Comparison of ENCODE assay signal across 9 cellular contexts in genomic region chr1:150765229-150765976, GRCh38. TPM values are rescaled to one million over a fixed set of nuclear protein-coding genes. Genes with fewer than 3 reads are reported as not detected.
DNase-seq lines count a peak whose midpoint lies in the region; ATAC-seq and FAIRE-seq lines count a peak whose summit lies in the region.
"Had no signal": no experiment of that assay in that cellular context is flagged by ENCODE, and none has a peak within 500 bp of the region (broad histone marks: within the 10 kb centered on the region; RNA-seq: fewer than 3 reads in every experiment).

CTSS (minus strand) TSS chr1:150765778; CDS start chr1:150764763, 1,015 bp downstream.

- no peak for FAIRE-seq in small intestine (lab: Jason Lieb, UNC)
- FAIRE-seq: TTC549 had no signal

- CTCF ChIA-PET in activated CD4-positive, alpha-beta memory T cell treated with anti-CD3 and anti-CD28 coated beads for 36 hours (lab: Charles Lee) = interaction anchor here (1.7 kb wide), 1 partner anchor 13 kb away, joined by 6 read pairs; no protein-coding TSS in a partner anchor

- no peak within 1 kb of the TSS for H2BK15ac ChIP-seq in mesendoderm (replicated peaks; ENCODE audit: low read depth)

- H3K79me1 ChIP-seq in mesendoderm (ENCODE audit: low read length) = no peaks in the 10 kb centered on the region

- peak within 1 kb of the TSS in 1 of 2 donors; percentile 49 for H3K4me3 ChIP-seq in small intestine (ENCODE audit: low read depth in 1 of 2, low read length in 2 of 2)
- H3K4me3 ChIP-seq in mesendoderm (ENCODE audit: low read length) = no peak within 1 kb of the TSS

- H2BK120ac ChIP-seq in mesendoderm (ENCODE audit: low read depth, low read length) = no peak within 1 kb of the TSS

- no peak within 1 kb of the TSS for H3K23ac ChIP-seq in mesendoderm (ENCODE audit: low read length)

- no peak within 1 kb of the TSS for H2AK5ac ChIP-seq in mesendoderm (ENCODE audit: low read length)

- H3K4me2 ChIP-seq in mesendoderm (ENCODE audit: low read length) = no peak within 1 kb of the TSS

- H3K9me3 ChIP-seq in small intestine (ENCODE audit: control insufficient read depth, low read depth) = no peaks in the 10 kb centered on the region

- no peak within 1 kb of the TSS for H3K4ac ChIP-seq in mesendoderm (ENCODE audit: low read depth, low read length)

- H3K4me1 ChIP-seq in small intestine (ENCODE audit: control insufficient read depth in 2 of 2, insufficient read depth in 1 of 2, low read depth in 1 of 2, low read length in 1 of 2) = no peaks in the 10 kb centered on the region
- H3K4me1 ChIP-seq in mesendoderm (ENCODE audit: control insufficient read depth, low read depth, low read length) = no peaks in the 10 kb centered on the region

- no peaks in the 10 kb centered on the region for H3K27me3 Mint-ChIP-seq in activated CD4-positive, alpha-beta memory T cell treated with anti-CD3 and anti-CD28 coated beads for 36 hours

- no peak within 1 kb of the TSS for H3K9ac ChIP-seq in mesendoderm (ENCODE audit: low read length)

- H3K36me3 ChIP-seq in small intestine (ENCODE audit: control insufficient read depth in 2 of 2, insufficient read depth in 2 of 2, low read length in 2 of 2) = no peaks in the 10 kb centered on the region
- H3K36me3 ChIP-seq in mesendoderm (ENCODE audit: control insufficient read depth, insufficient read depth, low read length) = no peaks in the 10 kb centered on the region

- POLR2A ChIA-PET in activated CD4-positive, alpha-beta memory T cell treated with anti-CD3 and anti-CD28 coated beads for 36 hours (lab: Charles Lee) = interaction anchor here (1.4 kb wide), 1 partner anchor 136 kb away, joined by 6 read pairs; the partner anchor contains the start of gene ENSA

- DNase-seq in EH (ENCODE audit: low read depth) (peak; percentile 21), HT-29 (ENCODE audit: low spot score) (peak; percentile 43), cardiac septum (ENCODE audit: low spot score) (no peak), small intestine (peak; percentile 75), mesendoderm (no peak), NCI-H1694 treated with DMSO at 0.1 percent for 48 hours (lab: John Stamatoyannopoulos, UW) (no peak)
- no peak for DNase-seq in activated CD4-positive, alpha-beta memory T cell treated with anti-CD3 and anti-CD28 coated beads for 36 hours

- H3K4me3 Mint-ChIP-seq in activated CD4-positive, alpha-beta memory T cell treated with anti-CD3 and anti-CD28 coated beads for 36 hours = peak within 1 kb of the TSS; percentile 88

- WGBS in small intestine, 3 donors = 2 to 5% (median 3%) methylated on average over 5 of the region's 5 CpGs
- no CpG with 5 or more reads among the region's 5 CpGs for WGBS in mesendoderm (ENCODE audit: extremely low coverage, insufficient coverage, low lambda C conversion rate)

- peaks cover 2% of the 10 kb centered on the region for H3K9me3 Mint-ChIP-seq in activated CD4-positive, alpha-beta memory T cell treated with anti-CD3 and anti-CD28 coated beads for 36 hours

- H2BK5ac ChIP-seq in mesendoderm (ENCODE audit: low read length) = no peak within 1 kb of the TSS

- intact Hi-C loops in activated CD4-positive, alpha-beta memory T cell treated with anti-CD3 and anti-CD28 coated beads for 36 hours (cut with micrococcal nuclease) = loop anchor here (1.0 to 10.0 kb wide), 6 partner anchors 71 to 212 kb away; partner anchors contain the start of genes ENSA and GOLPH3L
- intact Hi-C loops in cardiac septum (cut with DNase I) = no loop called here

- no peaks in the 10 kb centered on the region for H3K79me2 ChIP-seq in mesendoderm (ENCODE audit: control insufficient read depth, insufficient read depth, low read length)

- H3K36me3 Mint-ChIP-seq in activated CD4-positive, alpha-beta memory T cell treated with anti-CD3 and anti-CD28 coated beads for 36 hours = peaks cover 5% of the 10 kb centered on the region

- H4K5ac ChIP-seq in mesendoderm (ENCODE audit: low read length) = no peak within 1 kb of the TSS

- H3K27ac ChIP-seq in small intestine (ENCODE audit: low read depth in 1 of 2, low read length in 1 of 2) (peak within 1 kb of the TSS; percentile 71 to 89), mesendoderm (ENCODE audit: low read depth, low read length) (no peak within 1 kb of the TSS)

- peak within 1 kb of the TSS; percentile 88 for H3K27ac Mint-ChIP-seq in activated CD4-positive, alpha-beta memory T cell treated with anti-CD3 and anti-CD28 coated beads for 36 hours

- H3K56ac ChIP-seq in mesendoderm (ENCODE audit: low read length) = no peak within 1 kb of the TSS

- no peak within 1 kb of the TSS for H4K8ac ChIP-seq in mesendoderm (ENCODE audit: low read depth, low read length)

- no peak within 1 kb of the TSS for H3K18ac ChIP-seq in mesendoderm (ENCODE audit: low read length)

- peaks cover 45% of the 10 kb centered on the region for H3K4me1 Mint-ChIP-seq in activated CD4-positive, alpha-beta memory T cell treated with anti-CD3 and anti-CD28 coated beads for 36 hours (ENCODE audit: low read depth)

- peak; percentile 85 for ATAC-seq in GM21390 (IDR thresholded peaks at IDR 0.05; ENCODE audit: unreplicated experiment)

- H3K27me3 ChIP-seq in small intestine (ENCODE audit: control insufficient read depth in 2 of 2, insufficient read depth in 2 of 2, low read length in 2 of 2) (no peaks in the 10 kb centered on the region), mesendoderm (ENCODE audit: insufficient read depth, low read length, poor library complexity) (no peaks in the 10 kb centered on the region)

RNA-seq across cellular contexts. Expression of gene CTSS, which starts in this region (rescaled TPM):
- 5.8 and 10.0 TPM in 2 replicates for total RNA-seq in HT-29 (2014; rRNA removed; shearing (Covaris generic))
- total RNA-seq in activated CD4-positive, alpha-beta memory T cell treated with anti-CD3 and anti-CD28 coated beads for 36 hours = 10 to 100 TPM; 39.4 to 45.5 TPM
- total RNA-seq in cardiac septum = 18.9 TPM
- 100 to 1,000 TPM in 1 of 3 donors, 10 to 100 TPM in 2; 34.0 to 128 (median 61.6) TPM for polyA plus RNA-seq in small intestine
- polyA plus RNA-seq in mesendoderm (2013, experiment 1 of 2) = 0.06 TPM
- 0.04 TPM for polyA plus RNA-seq in mesendoderm (2013, experiment 2 of 2)

Comparison
In these comparisons a context has a peak if more than half of its experiments do, and no peak if none do; other contexts are left out.
1. DNase-seq: peak in EH (single experiment), HT-29 (single experiment) and small intestine (single experiment); none in activated CD4-positive, alpha-beta memory T cell treated with anti-CD3 and anti-CD28 coated beads for 36 hours (single experiment), cardiac septum (single experiment), mesendoderm (single experiment) and NCI-H1694 treated with DMSO at 0.1 percent for 48 hours (single experiment).